8 cellular contexts compared by ENCODE assay signal in the genomic region with DNA sequence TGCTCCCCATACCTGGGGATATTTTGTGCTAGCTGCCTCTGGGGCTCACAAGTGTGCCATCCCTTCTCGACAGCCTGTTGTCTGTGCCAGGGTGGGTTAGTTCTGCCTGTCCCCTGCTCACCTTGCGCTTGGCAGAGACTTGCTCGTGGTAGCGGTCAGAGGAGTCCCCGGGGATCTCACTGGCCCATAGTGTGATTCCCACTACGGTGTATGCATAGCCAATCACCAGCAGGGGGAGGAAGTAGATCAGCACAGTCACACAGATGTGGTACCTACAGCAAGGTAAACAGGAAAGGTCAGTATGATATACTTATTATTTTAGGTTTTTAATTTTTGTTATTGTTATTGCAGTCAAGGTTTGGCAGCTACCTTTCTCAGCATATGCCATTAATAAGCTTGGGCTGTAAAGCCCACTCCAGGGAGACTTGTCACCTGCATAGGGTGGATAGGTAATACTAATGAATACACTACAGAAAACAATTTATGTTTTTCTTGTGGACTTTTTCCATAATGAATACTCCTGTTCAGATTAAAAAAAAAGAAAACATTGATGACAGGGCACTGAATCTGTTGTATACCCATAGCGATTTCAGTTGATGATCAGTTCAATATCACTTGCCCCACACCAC.
DNase-seq lines count a peak whose midpoint lies in the region; ATAC-seq and TF ChIP-seq lines count a peak whose summit lies in the region.

No MANE protein-coding gene starts in this region.

- H3K4me3 ChIP-seq in fibroblast of the aortic adventitia (ENCODE audit: low read depth, low read length): no peak overlapping the region
- H3K4me3 ChIP-seq in stomach: no peak overlapping the region

- H3K36me3 ChIP-seq in stomach: no peaks in the 10 kb centered on the region

- H3K4me1 ChIP-seq in stomach: no peaks in the 10 kb centered on the region

- H3K27ac ChIP-seq in stomach: no peak overlapping the region

- H3K4me3 Mint-ChIP-seq in activated CD4-positive, alpha-beta T cell treated with anti-CD3 and anti-CD28 coated beads, Interleukin-2, amount 10 ng/mL, durations not matched to agents 7 days and 5 days: no peak overlapping the region
- no peak overlapping the region for H3K4me3 Mint-ChIP-seq in activated CD4-positive, alpha-beta T cell treated with anti-CD3 and anti-CD28 coated beads, Interleukin-2, amount 10 ng/mL, durations not matched to agents 24 days and 14 days

- intact Hi-C loops in activated CD4-positive, alpha-beta T cell treated with anti-CD3 and anti-CD28 coated beads, Interleukin-2, amount 10 ng/mL, durations not matched to agents 24 days and 14 days (cut with micrococcal nuclease): no loop called here
- intact Hi-C loops in stomach (cut with DNase I; ENCODE audit: low total_unique reads): no loop called here

- peaks cover 4% of the 10 kb centered on the region for H3K27me3 Mint-ChIP-seq in activated CD4-positive, alpha-beta T cell treated with anti-CD3 and anti-CD28 coated beads, Interleukin-2, amount 10 ng/mL, durations not matched to agents 7 days and 5 days
- H3K27me3 Mint-ChIP-seq in activated CD4-positive, alpha-beta T cell treated with anti-CD3 and anti-CD28 coated beads, Interleukin-2, amount 10 ng/mL, durations not matched to agents 24 days and 14 days: peaks cover 4% of the 10 kb centered on the region

- H3K9me3 Mint-ChIP-seq in activated CD4-positive, alpha-beta T cell treated with anti-CD3 and anti-CD28 coated beads, Interleukin-2, amount 10 ng/mL, durations not matched to agents 7 days and 5 days: no peaks in the 10 kb centered on the region
- H3K9me3 Mint-ChIP-seq in activated CD4-positive, alpha-beta T cell treated with anti-CD3 and anti-CD28 coated beads, Interleukin-2, amount 10 ng/mL, durations not matched to agents 24 days and 14 days: no peaks in the 10 kb centered on the region

- H3K36me3 Mint-ChIP-seq in activated CD4-positive, alpha-beta T cell treated with anti-CD3 and anti-CD28 coated beads, Interleukin-2, amount 10 ng/mL, durations not matched to agents 7 days and 5 days (ENCODE audit: low read depth): no peaks in the 10 kb centered on the region
- H3K36me3 Mint-ChIP-seq in activated CD4-positive, alpha-beta T cell treated with anti-CD3 and anti-CD28 coated beads, Interleukin-2, amount 10 ng/mL, durations not matched to agents 24 days and 14 days (ENCODE audit: low read depth): no peaks in the 10 kb centered on the region

- peak; percentile 86 for ATAC-seq in GM21447 (IDR thresholded peaks at IDR 0.05; ENCODE audit: unreplicated experiment)
- ATAC-seq in HG03571 (IDR thresholded peaks at IDR 0.05; ENCODE audit: unreplicated experiment): peak; percentile 75

- TF ChIP-seq CTCF in fibroblast of the aortic adventitia (IDR thresholded peaks at IDR 0.05; ENCODE audit: insufficient read depth, low read length) (peak; percentile 53), stomach (IDR thresholded peaks at IDR 0.05) (peak in 5 of 7 experiments; percentile 37 to 61 (median 42))

- peak; percentile 19 for DNase-seq in activated CD4-positive, alpha-beta T cell treated with anti-CD3 and anti-CD28 coated beads, Interleukin-2, amount 10 ng/mL, durations not matched to agents 7 days and 5 days
- no peak for DNase-seq in activated CD4-positive, alpha-beta T cell treated with anti-CD3 and anti-CD28 coated beads, Interleukin-2, amount 10 ng/mL, durations not matched to agents 24 days and 14 days
- peak; percentile 36 for DNase-seq in RPMI7951 (ENCODE audit: low read depth)
- no peak for DNase-seq in fibroblast of the aortic adventitia (ENCODE audit: low read depth)
- no peak for DNase-seq in stomach
- DNase-seq in stimulated activated CD4-positive, alpha-beta T cell treated with anti-CD3 and anti-CD28 coated beads, Interleukin-4, amount 100 ng/mL, for 24 hours: no peak

- no peak overlapping the region for H3K27ac Mint-ChIP-seq in activated CD4-positive, alpha-beta T cell treated with anti-CD3 and anti-CD28 coated beads, Interleukin-2, amount 10 ng/mL, durations not matched to agents 7 days and 5 days
- H3K27ac Mint-ChIP-seq in activated CD4-positive, alpha-beta T cell treated with anti-CD3 and anti-CD28 coated beads, Interleukin-2, amount 10 ng/mL, durations not matched to agents 24 days and 14 days: no peak overlapping the region

- CTCF ChIA-PET in activated CD4-positive, alpha-beta T cell treated with anti-CD3 and anti-CD28 coated beads, Interleukin-2, amount 10 ng/mL, durations not matched to agents 7 days and 5 days (lab: Charles Lee): interaction anchor here (0.6 to 1.5 kb wide), 2 partner anchors 9 to 11 kb away, joined by 3 read pairs; no protein-coding TSS in a partner anchor

- WGBS in stomach, 5 donors: 28 to 50% (median 39%) methylated on average over 6 to 7 of the region's 7 CpGs

- H3K27me3 ChIP-seq in stomach: no peaks in the 10 kb centered on the region

- H3K9me3 ChIP-seq in stomach: no peaks in the 10 kb centered on the region

- no peak for TF ChIP-seq POLR2A in stomach (IDR thresholded peaks at IDR 0.05)

- TF ChIP-seq EP300 in stomach (IDR thresholded peaks at IDR 0.05): no peak

- no peaks in the 10 kb centered on the region for H3K4me1 Mint-ChIP-seq in activated CD4-positive, alpha-beta T cell treated with anti-CD3 and anti-CD28 coated beads, Interleukin-2, amount 10 ng/mL, durations not matched to agents 7 days and 5 days
- H3K4me1 Mint-ChIP-seq in activated CD4-positive, alpha-beta T cell treated with anti-CD3 and anti-CD28 coated beads, Interleukin-2, amount 10 ng/mL, durations not matched to agents 24 days and 14 days: no peaks in the 10 kb centered on the region

- POLR2A ChIA-PET in activated CD4-positive, alpha-beta T cell treated with anti-CD3 and anti-CD28 coated beads, Interleukin-2, amount 10 ng/mL, durations not matched to agents 7 days and 5 days (lab: Charles Lee): no interaction called here

Comparison
In these comparisons a context has a peak if more than half of its experiments do, and no peak if none do; other contexts are left out.
1. DNase-seq: peak in activated CD4-positive, alpha-beta T cell treated with anti-CD3 and anti-CD28 coated beads, Interleukin-2, amount 10 ng/mL, durations not matched to agents 7 days and 5 days (single experiment) and RPMI7951 (single experiment); none in activated CD4-positive, alpha-beta T cell treated with anti-CD3 and anti-CD28 coated beads, Interleukin-2, amount 10 ng/mL, durations not matched to agents 24 days and 14 days (single experiment), fibroblast of the aortic adventitia (single experiment), stomach (single experiment) and stimulated activated CD4-positive, alpha-beta T cell treated with anti-CD3 and anti-CD28 coated beads, Interleukin-4, amount 100 ng/mL, for 24 hours (single experiment).